Comparison of ENCODE assay signal across 8 cellular contexts in the genomic region with DNA sequence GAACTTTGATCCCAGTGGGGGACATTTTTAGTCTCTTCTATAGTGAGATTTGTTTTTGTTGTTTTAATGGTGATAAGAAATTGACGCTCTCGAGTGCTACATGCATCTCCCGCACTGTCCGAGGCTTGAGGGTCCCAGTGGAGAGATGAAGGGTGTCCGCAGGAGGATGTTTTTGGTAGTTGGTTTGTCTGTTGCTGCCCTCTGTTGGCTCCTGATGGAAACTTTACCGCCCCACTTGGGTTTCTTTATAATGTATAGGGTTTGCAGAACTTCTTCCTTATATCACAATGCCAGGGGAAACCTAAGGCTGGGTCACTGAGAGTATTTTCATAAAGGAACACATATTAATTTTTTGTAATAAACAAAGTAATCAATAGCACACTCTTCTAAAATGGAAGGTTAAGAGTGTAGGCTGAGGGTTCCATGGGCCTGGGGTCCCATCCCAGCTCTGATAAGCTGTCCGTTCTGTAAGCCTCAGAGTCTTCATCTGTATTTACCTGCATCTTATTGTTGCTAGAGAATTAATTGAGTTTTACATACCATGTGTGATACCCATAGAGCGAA.
DNase-seq lines count a peak whose midpoint lies in the region; ATAC-seq, FAIRE-seq and TF ChIP-seq lines count a peak whose summit lies in the region.

No MANE protein-coding gene starts in this region.

- H3K9me3 Mint-ChIP-seq in HFFc6: no peaks in the 10 kb centered on the region

- H3K27me3 Mint-ChIP-seq in HFFc6 (ENCODE audit: insufficient read depth): no peaks in the 10 kb centered on the region; the same call in none of the 2 replicates

- H3K4me3 Mint-ChIP-seq in HFFc6: no peak overlapping the region

- ATAC-seq in left lobe of liver (peak; percentile 52), GM18520 (IDR thresholded peaks at IDR 0.05; ENCODE audit: unreplicated experiment) (no peak), GM21360 (IDR thresholded peaks at IDR 0.05; ENCODE audit: unreplicated experiment) (no peak)

- no peak for FAIRE-seq in small intestine (lab: Jason Lieb, UNC)

- no peaks in the 10 kb centered on the region for H3K4me1 ChIP-seq in small intestine (ENCODE audit: control insufficient read depth in 2 of 2, insufficient read depth in 1 of 2, low read depth in 1 of 2, low read length in 1 of 2)

- H3K27me3 ChIP-seq in WERI-Rb-1 (ENCODE audit: insufficient read depth, low read depth, severe bottlenecking) (no peaks in the 10 kb centered on the region), small intestine (ENCODE audit: control insufficient read depth in 2 of 2, insufficient read depth in 2 of 2, low read length in 2 of 2) (no peaks in the 10 kb centered on the region)

- H3K4me3 ChIP-seq in WERI-Rb-1 (ENCODE audit: low read depth, low read length) (no peak overlapping the region), small intestine (ENCODE audit: low read depth in 1 of 2, low read length in 2 of 2) (no peak overlapping the region)

- TF ChIP-seq CTCF in HFFc6 (IDR thresholded peaks at IDR 0.05) (peak; percentile 74), WERI-Rb-1 (IDR thresholded peaks at IDR 0.05; ENCODE audit: low read depth, low read length) (peak; percentile 58)

- H3K27ac ChIP-seq in WERI-Rb-1 (no peak overlapping the region), small intestine (ENCODE audit: low read depth in 1 of 2, low read length in 1 of 2) (no peak overlapping the region)

- H3K27ac Mint-ChIP-seq in HFFc6: no peak overlapping the region

- no peaks in the 10 kb centered on the region for H3K36me3 Mint-ChIP-seq in HFFc6 (ENCODE audit: low read depth)

- H3K9me3 ChIP-seq in WERI-Rb-1 (ENCODE audit: severe bottlenecking) (no peaks in the 10 kb centered on the region), small intestine (ENCODE audit: control insufficient read depth, low read depth) (no peaks in the 10 kb centered on the region)

- 41 to 86% (median 65%) methylated on average over 8 of the region's 8 CpGs for WGBS in small intestine, 3 donors

- DNase-seq in EH (ENCODE audit: low read depth) (peak; percentile 22), HFFc6 (no peak), WERI-Rb-1 (peak; percentile 28), left lobe of liver (ENCODE audit: low spot score) (no peak), small intestine (no peak), NCI-H2171 (lab: John Stamatoyannopoulos, UW) (no peak)

- H3K4me1 Mint-ChIP-seq in HFFc6 (ENCODE audit: low read depth): peaks cover 26% of the 10 kb centered on the region

- H3K36me3 ChIP-seq in WERI-Rb-1: peaks cover 18% of the 10 kb centered on the region
- H3K36me3 ChIP-seq in small intestine (ENCODE audit: control insufficient read depth in 2 of 2, insufficient read depth in 2 of 2, low read length in 2 of 2): no peaks in the 10 kb centered on the region

Comparison
In these comparisons a context has a peak if more than half of its experiments do, and no peak if none do; other contexts are left out.
1. DNase-seq: peak in EH (single experiment) and WERI-Rb-1 (single experiment); none in HFFc6 (single experiment), left lobe of liver (single experiment), small intestine (single experiment) and NCI-H2171 (single experiment).